8 cellular contexts compared by ENCODE assay signal in the genomic region with DNA sequence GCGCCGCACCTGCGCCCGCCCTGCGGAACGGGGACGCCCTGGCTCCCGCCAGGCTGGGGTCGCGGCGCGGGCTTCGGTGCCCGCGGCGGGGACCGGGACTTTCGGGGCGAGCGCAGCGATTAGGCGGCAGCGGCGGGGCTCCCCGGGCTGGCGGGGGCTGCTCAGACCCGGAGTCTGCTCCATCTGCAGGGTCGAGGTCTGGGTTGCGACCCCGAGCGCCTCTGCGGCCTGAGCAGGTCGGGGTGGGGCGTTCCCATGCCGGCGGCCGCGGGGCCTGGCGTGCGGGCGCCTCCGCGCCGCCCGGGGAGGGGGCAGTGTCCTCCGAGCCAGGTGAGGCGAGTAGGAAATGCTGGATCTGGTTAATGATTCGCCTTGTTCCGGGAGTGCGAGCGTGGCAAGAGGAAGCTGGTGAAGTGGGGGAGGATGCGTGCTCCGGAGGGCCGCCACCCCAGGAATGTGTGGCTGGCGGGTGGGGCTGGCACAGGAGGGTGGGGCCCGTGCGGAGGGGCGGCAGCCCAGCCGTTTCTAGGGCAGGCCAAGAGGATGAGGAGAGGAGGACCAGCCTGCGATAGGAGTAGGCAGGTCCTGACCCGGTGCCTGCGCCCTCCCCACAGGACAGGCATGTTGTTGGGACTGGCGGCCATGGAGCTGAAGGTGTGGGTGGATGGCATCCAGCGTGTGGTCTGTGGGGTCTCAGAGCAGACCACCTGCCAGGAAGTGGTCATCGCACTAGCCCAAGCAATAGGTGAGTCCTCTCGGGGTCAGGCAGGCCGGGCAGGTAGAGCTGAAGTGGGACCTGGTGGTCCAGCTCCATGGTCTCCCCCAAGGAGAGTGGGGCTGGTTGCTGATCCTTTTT. TPM values are rescaled to one million over a fixed set of nuclear protein-coding genes. Genes with fewer than 3 reads are reported as not detected.
DNase-seq lines count a peak whose midpoint lies in the region; ATAC-seq and TF ChIP-seq lines count a peak whose summit lies in the region.

No MANE protein-coding gene starts in this region.

- H3K27ac ChIP-seq in right atrium auricular region = no peak overlapping the region

- CTCF ChIA-PET in activated CD4-positive, alpha-beta memory T cell treated with anti-CD3 and anti-CD28 coated beads, Interleukin-2, amount 10 ng/mL, durations not matched to agents 7 days and 5 days (lab: Charles Lee) = interaction anchor here (0.8 kb wide), 1 partner anchor 197 kb away, joined by 5 read pairs; no protein-coding TSS in a partner anchor
- CTCF ChIA-PET in HEK293T (lab: Yijun Ruan, JAX) = no interaction called here

- peak overlapping the region; percentile 71 for H3K27ac Mint-ChIP-seq in activated CD4-positive, alpha-beta memory T cell treated with anti-CD3 and anti-CD28 coated beads, Interleukin-2, amount 10 ng/mL, durations not matched to agents 7 days and 5 days

- peaks cover 12% of the 10 kb centered on the region for H3K27me3 Mint-ChIP-seq in activated CD4-positive, alpha-beta memory T cell treated with anti-CD3 and anti-CD28 coated beads, Interleukin-2, amount 10 ng/mL, durations not matched to agents 7 days and 5 days

- DNase-seq in HuH-7 (ENCODE audit: low spot score) (peak; percentile 74), right atrium auricular region (ENCODE audit: low spot score) (no peak), skeletal muscle cell (ENCODE audit: low read depth) (no peak), HEK293T (ENCODE audit: extremely low spot score) (no peak), GM13976 (ENCODE audit: low spot score) (no peak)
- DNase-seq in activated CD4-positive, alpha-beta memory T cell treated with anti-CD3 and anti-CD28 coated beads, Interleukin-2, amount 10 ng/mL, durations not matched to agents 7 days and 5 days = peak; percentile 41

- TF ChIP-seq CTCF in right atrium auricular region (IDR thresholded peaks at IDR 0.05) (no peak), GM13976 (IDR thresholded peaks at IDR 0.05; ENCODE audit: borderline replicate concordance, control extremely low read depth, extremely low read depth, insufficient read depth, missing control alignments) (no peak)

- peaks cover 0 to 17% of the 10 kb centered on the region in 2 donors for H3K4me1 ChIP-seq in right atrium auricular region

- H3K9me3 Mint-ChIP-seq in activated CD4-positive, alpha-beta memory T cell treated with anti-CD3 and anti-CD28 coated beads, Interleukin-2, amount 10 ng/mL, durations not matched to agents 7 days and 5 days = no peaks in the 10 kb centered on the region

- peak; percentile 12 for ATAC-seq in GM21576 (IDR thresholded peaks at IDR 0.05; ENCODE audit: unreplicated experiment)

- peaks cover 10% of the 10 kb centered on the region for H3K36me3 Mint-ChIP-seq in activated CD4-positive, alpha-beta memory T cell treated with anti-CD3 and anti-CD28 coated beads, Interleukin-2, amount 10 ng/mL, durations not matched to agents 7 days and 5 days (ENCODE audit: low read depth)

- peaks cover 18% of the 10 kb centered on the region for H3K4me1 Mint-ChIP-seq in activated CD4-positive, alpha-beta memory T cell treated with anti-CD3 and anti-CD28 coated beads, Interleukin-2, amount 10 ng/mL, durations not matched to agents 7 days and 5 days

- in situ Hi-C loops in GM13976 (cut with MboI; ENCODE audit: low sequenced_read_pairs, unreplicated experiment) = no loop called here

- H3K27me3 ChIP-seq in right atrium auricular region = peaks cover 4% of the 10 kb centered on the region in 2 donors

- peak overlapping the region; percentile 91 for H3K4me3 ChIP-seq in GM08714 (ENCODE audit: low read length)
- peak overlapping the region; percentile 56 to 91 for H3K4me3 ChIP-seq in right atrium auricular region
- H3K4me3 ChIP-seq in skeletal muscle cell (ENCODE audit: low read depth, low read length) = peak overlapping the region; percentile 56

- H3K36me3 ChIP-seq in right atrium auricular region = no peaks in the 10 kb centered on the region

- no peaks in the 10 kb centered on the region for H3K9me3 ChIP-seq in right atrium auricular region

- H3K4me3 Mint-ChIP-seq in activated CD4-positive, alpha-beta memory T cell treated with anti-CD3 and anti-CD28 coated beads, Interleukin-2, amount 10 ng/mL, durations not matched to agents 7 days and 5 days = peak overlapping the region; percentile 94

- POLR2A ChIA-PET in activated CD4-positive, alpha-beta memory T cell treated with anti-CD3 and anti-CD28 coated beads, Interleukin-2, amount 10 ng/mL, durations not matched to agents 7 days and 5 days (lab: Charles Lee) = interaction anchor here (1.0 to 1.8 kb wide), 5 partner anchors 14 to 55 kb away, joined by 5 to 8 read pairs (median 5); partner anchors contain the start of genes IRF7, LRRC56, PHRF1 and RNH1
- POLR2A ChIA-PET in HEK293T (lab: Yijun Ruan, JAX) = interaction anchor here (0.8 to 1.4 kb wide), 3 partner anchors 15 to 55 kb away, joined by 3 read pairs; partner anchors contain the start of genes PHRF1 and RNH1

TF ChIP-seq in HEK293T, 16 proteins besides CTCF, POLR2A, EP300 and RAD21:
- no peak for TF ChIP-seq ARNT (IDR thresholded peaks at IDR 0.05)
- TF ChIP-seq ELF4 (IDR thresholded peaks at IDR 0.05) = no peak
- TF ChIP-seq TARDBP (IDR thresholded peaks at IDR 0.05) = no peak

RNA-seq across cellular contexts. Expression of gene RASSF7, which starts 0.6 kb away (rescaled TPM):
- total RNA-seq in activated CD4-positive, alpha-beta memory T cell treated with anti-CD3 and anti-CD28 coated beads, Interleukin-2, amount 10 ng/mL, durations not matched to agents 7 days and 5 days = 10 to 100 TPM; 32.7 to 32.8 TPM
- total RNA-seq in right atrium auricular region = 10 to 100 TPM in 1 of 2 donors, 1 to 10 TPM in 1; 8.5 to 13.0 TPM

RNA-seq across cellular contexts. Expression of gene LMNTD2, which starts 0.8 kb away (rescaled TPM):
- total RNA-seq in activated CD4-positive, alpha-beta memory T cell treated with anti-CD3 and anti-CD28 coated beads, Interleukin-2, amount 10 ng/mL, durations not matched to agents 7 days and 5 days = 1 to 10 TPM; 2.5 to 3.2 TPM
- under 1 TPM; 0.33 to 0.86 TPM for total RNA-seq in right atrium auricular region

RNA-seq across cellular contexts. Expression of gene PHRF1, which starts 14.9 kb away (rescaled TPM):
- total RNA-seq in activated CD4-positive, alpha-beta memory T cell treated with anti-CD3 and anti-CD28 coated beads, Interleukin-2, amount 10 ng/mL, durations not matched to agents 7 days and 5 days = 10 to 100 TPM; 38.7 to 39.1 TPM
- total RNA-seq in right atrium auricular region = 10 to 100 TPM; 12.4 to 14.2 TPM

RNA-seq across cellular contexts. Expression of gene LRRC56, which starts 24.0 kb away (rescaled TPM):
- total RNA-seq in activated CD4-positive, alpha-beta memory T cell treated with anti-CD3 and anti-CD28 coated beads, Interleukin-2, amount 10 ng/mL, durations not matched to agents 7 days and 5 days = 1 to 10 TPM; 2.2 to 2.5 TPM
- under 1 TPM; 0.12 to 0.15 TPM for total RNA-seq in right atrium auricular region

RNA-seq across cellular contexts. Expression of gene HRAS, which starts 26.0 kb away (rescaled TPM):
- 10 to 100 TPM; 45.1 to 52.5 TPM for total RNA-seq in activated CD4-positive, alpha-beta memory T cell treated with anti-CD3 and anti-CD28 coated beads, Interleukin-2, amount 10 ng/mL, durations not matched to agents 7 days and 5 days
- 10 to 100 TPM; 31.7 to 48.1 TPM for total RNA-seq in right atrium auricular region

Comparison
In these comparisons a context has a peak if more than half of its experiments do, and no peak if none do; other contexts are left out.
1. DNase-seq: peak in HuH-7 (single experiment) and activated CD4-positive, alpha-beta memory T cell treated with anti-CD3 and anti-CD28 coated beads, Interleukin-2, amount 10 ng/mL, durations not matched to agents 7 days and 5 days (single experiment); none in right atrium auricular region (single experiment), skeletal muscle cell (single experiment), HEK293T (single experiment) and GM13976 (single experiment).
2. Peak in every context shown above with its lines, with median percentiles within 50 percentile points of each other: H3K4me3 ChIP-seq.